12 cellular contexts compared by ENCODE assay signal in the genomic region with DNA sequence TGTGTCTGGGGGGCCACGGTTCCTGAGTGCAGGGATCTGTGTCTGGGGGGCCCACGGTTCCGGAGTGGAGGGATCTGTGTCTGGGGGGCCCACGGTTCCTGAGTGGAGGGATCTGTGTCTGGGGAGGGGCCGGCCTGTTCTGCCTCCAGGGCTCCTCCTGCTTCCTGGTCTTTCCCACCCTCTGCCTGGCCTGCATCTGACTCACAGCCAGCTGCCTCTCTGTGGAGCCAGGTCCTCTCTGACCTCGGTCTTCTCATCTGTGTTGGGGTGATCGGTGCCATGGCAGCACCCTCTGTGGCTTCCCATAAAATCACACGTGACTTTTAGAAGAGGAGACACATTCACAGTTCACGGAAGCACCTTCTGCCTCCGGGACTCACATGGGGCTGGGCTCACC. TPM values are rescaled to one million over a fixed set of nuclear protein-coding genes. Genes with fewer than 3 reads are reported as not detected.
A peak's percentile ranks its signal among the peaks of the same experiment; 100 is the strongest.
DNase-seq lines count a peak whose midpoint lies in the region; ATAC-seq and TF ChIP-seq lines count a peak whose summit lies in the region.
"Had no signal": no experiment of that assay in that cellular context is flagged by ENCODE, and none has a peak within 500 bp of the region (broad histone marks: within the 10 kb centered on the region; RNA-seq: fewer than 3 reads in every experiment).

No MANE protein-coding gene starts in this region.

- no peaks in the 10 kb centered on the region for H3K27me3 ChIP-seq in CD4-positive, CD25-positive, alpha-beta regulatory T cell (ENCODE audit: control insufficient read depth, insufficient read depth, low read length)
- H3K27me3 ChIP-seq in IMR-90 (ENCODE audit: control insufficient read depth, insufficient read depth, low read length) (no peaks in the 10 kb centered on the region), neural progenitor cell (no peaks in the 10 kb centered on the region)

- H3F3A ChIP-seq in neural progenitor cell (ENCODE audit: low read depth): no peaks in the 10 kb centered on the region

- H2AK5ac ChIP-seq in IMR-90 (ENCODE audit: low read depth, low read length): no peak overlapping the region

- CTCF ChIA-PET in IMR-90 (lab: Yijun Ruan, JAX): no interaction called here

- H3K9me3 Mint-ChIP-seq in CD4-positive, CD25-positive, alpha-beta regulatory T cell: peaks cover 0 to 1% (median 0%) of the 10 kb centered on the region in 7 donors
- no peaks in the 10 kb centered on the region for H3K9me3 Mint-ChIP-seq in effector memory CD8-positive, alpha-beta T cell
- H3K9me3 Mint-ChIP-seq in neural progenitor cell: no peaks in the 10 kb centered on the region

- peak overlapping the region in 2 of 3 donors; percentile 42 to 69 for H3K27ac Mint-ChIP-seq in CD4-positive, CD25-positive, alpha-beta regulatory T cell
- peak overlapping the region; percentile 49 to 83 for H3K27ac Mint-ChIP-seq in effector memory CD8-positive, alpha-beta T cell
- peak overlapping the region; percentile 46 for H3K27ac Mint-ChIP-seq in neural progenitor cell

- in situ Hi-C loops in IMR-90 (cut with MboI; ENCODE audit: low sequenced_read_pairs): no loop called here

- H3K23ac ChIP-seq in IMR-90 (ENCODE audit: low read depth, low read length): no peak overlapping the region

- H2AFZ ChIP-seq in IMR-90 (replicated peaks; ENCODE audit: low read length, poor library complexity) (no peak overlapping the region), neural progenitor cell (replicated peaks) (no peak overlapping the region)

- H3K4ac ChIP-seq in IMR-90 (ENCODE audit: low read depth, low read length): no peak overlapping the region

- TF ChIP-seq POLR2A in IMR-90 (IDR thresholded peaks at IDR 0.05; ENCODE audit: low read depth, low read length): no peak

- no peak overlapping the region for H3K27ac ChIP-seq in CD4-positive, CD25-positive, alpha-beta regulatory T cell (ENCODE audit: insufficient read depth, low read length, poor library complexity, severe bottlenecking)
- H3K27ac ChIP-seq in IMR-90 (ENCODE audit: insufficient read depth, low read length) (no peak overlapping the region), neural progenitor cell (no peak overlapping the region)

- ATAC-seq in CD4-positive, CD25-positive, alpha-beta regulatory T cell (ENCODE audit: low read depth in 2 of 2): no peak
- ATAC-seq in IMR-90 (ENCODE audit: low read depth) (no peak; the same call in 1 of the 2 replicates), HG03460 (IDR thresholded peaks at IDR 0.05; ENCODE audit: unreplicated experiment) (no peak)
- ATAC-seq in effector memory CD8-positive, alpha-beta T cell (replicated peaks): no peak
- ATAC-seq: left lobe of liver had no signal

- no TSS peak for BruUV-seq in IMR-90 (replicated peaks; lab: Mats Ljungman, UMichigan)

- no peaks in the 10 kb centered on the region for H3K36me3 Mint-ChIP-seq in CD4-positive, CD25-positive, alpha-beta regulatory T cell
- peaks cover 34% of the 10 kb centered on the region for H3K36me3 Mint-ChIP-seq in effector memory CD8-positive, alpha-beta T cell (ENCODE audit: insufficient read depth)
- no peaks in the 10 kb centered on the region for H3K36me3 Mint-ChIP-seq in neural progenitor cell

- H3K9me1 ChIP-seq in IMR-90 (ENCODE audit: insufficient read depth, low read length): no peaks in the 10 kb centered on the region

- 90% methylated on average over 6 of the region's 10 CpGs; no CpG with 5 or more reads in 1 of the 2 experiments for WGBS in IMR-90 (ENCODE audit: extremely low coverage in 2 of 2, insufficient read length in 1 of 2), 2 experiments

- no peak overlapping the region for H4K8ac ChIP-seq in IMR-90 (ENCODE audit: low read depth in 2 of 2, low read length in 2 of 2)

- H3K79me1 ChIP-seq in IMR-90 (ENCODE audit: low read depth in 1 of 2, low read length in 2 of 2): no peaks in the 10 kb centered on the region

- POLR2A ChIA-PET in IMR-90 (lab: Charles Lee; ENCODE audit: unreplicated experiment): no interaction called here

- no peaks in the 10 kb centered on the region for H3K27me3 Mint-ChIP-seq in CD4-positive, CD25-positive, alpha-beta regulatory T cell
- H3K27me3 Mint-ChIP-seq in effector memory CD8-positive, alpha-beta T cell: no peaks in the 10 kb centered on the region
- peaks cover 4% of the 10 kb centered on the region for H3K27me3 Mint-ChIP-seq in neural progenitor cell (ENCODE audit: insufficient read depth, low read depth)

- H3K4me1 ChIP-seq in CD4-positive, CD25-positive, alpha-beta regulatory T cell (ENCODE audit: control insufficient read depth, insufficient read depth, low read length, poor library complexity, severe bottlenecking): no peaks in the 10 kb centered on the region
- H3K4me1 ChIP-seq in IMR-90 (ENCODE audit: control insufficient read depth, insufficient read depth, low read length) (no peaks in the 10 kb centered on the region), neural progenitor cell (peaks cover under 1% of the 10 kb centered on the region)

- H2AK9ac ChIP-seq in IMR-90 (replicated peaks; ENCODE audit: low read depth, low read length, poor library complexity): no peak overlapping the region

- TF ChIP-seq RAD21 in IMR-90 (IDR thresholded peaks at IDR 0.05; ENCODE audit: low read length): no peak

- intact Hi-C loops in IMR-90 (cut with micrococcal nuclease): loop anchor here (2.0 kb wide), 1 partner anchor 49 kb away; no protein-coding TSS in a partner anchor

- H4K5ac ChIP-seq in IMR-90 (ENCODE audit: low read depth, low read length): no peak overlapping the region

- no peak overlapping the region for H3K18ac ChIP-seq in IMR-90 (ENCODE audit: low read depth, low read length)

- H2BK15ac ChIP-seq in IMR-90 (ENCODE audit: low read depth, low read length): no peak overlapping the region

- H4K20me1 ChIP-seq in IMR-90 (ENCODE audit: insufficient read depth, low read length) (peaks cover 7% of the 10 kb centered on the region), neural progenitor cell (ENCODE audit: low read depth) (no peaks in the 10 kb centered on the region)

- peaks cover 0 to 16% (median under 1%) of the 10 kb centered on the region in 4 donors for H3K4me1 Mint-ChIP-seq in CD4-positive, CD25-positive, alpha-beta regulatory T cell
- peaks cover 14 to 18% of the 10 kb centered on the region in 2 donors for H3K4me1 Mint-ChIP-seq in effector memory CD8-positive, alpha-beta T cell (ENCODE audit: low read depth in 2 of 2)
- no peaks in the 10 kb centered on the region for H3K4me1 Mint-ChIP-seq in neural progenitor cell

- no peak overlapping the region for H4K91ac ChIP-seq in IMR-90 (ENCODE audit: insufficient read depth, low read depth, low read length)

- H3K4me3 Mint-ChIP-seq in CD4-positive, CD25-positive, alpha-beta regulatory T cell: no peak overlapping the region
- H3K4me3 Mint-ChIP-seq in effector memory CD8-positive, alpha-beta T cell: no peak overlapping the region
- no peak overlapping the region for H3K4me3 Mint-ChIP-seq in neural progenitor cell

- H3K4me3 ChIP-seq in CD4-positive, CD25-positive, alpha-beta regulatory T cell (ENCODE audit: low read depth, low read length): no peak overlapping the region
- H3K4me3 ChIP-seq in IMR-90 (ENCODE audit: insufficient read depth, low read depth, low read length): no peak overlapping the region
- H3K4me3 ChIP-seq in neural progenitor cell: no peak overlapping the region

- no peak overlapping the region for H2BK20ac ChIP-seq in IMR-90 (ENCODE audit: low read depth, low read length)

- TF ChIP-seq CTCF in IMR-90 (conservative IDR thresholded peaks at IDR 0.05; ENCODE audit: low read depth, low read length) (no peak), neural progenitor cell (IDR thresholded peaks at IDR 0.05) (no peak)

- H3K36me3 ChIP-seq in CD4-positive, CD25-positive, alpha-beta regulatory T cell (ENCODE audit: control insufficient read depth, insufficient read depth, low read length): no peaks in the 10 kb centered on the region
- peaks cover 4% of the 10 kb centered on the region for H3K36me3 ChIP-seq in IMR-90 (ENCODE audit: control insufficient read depth, insufficient read depth, low read length)
- H3K36me3 ChIP-seq in neural progenitor cell: no peaks in the 10 kb centered on the region

- H3K9me3 ChIP-seq in CD4-positive, CD25-positive, alpha-beta regulatory T cell (ENCODE audit: control insufficient read depth in 2 of 2, low read length in 2 of 2): no peaks in the 10 kb centered on the region
- H3K9me3 ChIP-seq in IMR-90 (ENCODE audit: control insufficient read depth, insufficient read depth, low read length) (no peaks in the 10 kb centered on the region), neural progenitor cell (ENCODE audit: low read depth) (no peaks in the 10 kb centered on the region)

- no peak overlapping the region for H3K14ac ChIP-seq in IMR-90 (replicated peaks; ENCODE audit: low read depth, low read length)

- H3K4me2 ChIP-seq in IMR-90 (ENCODE audit: low read depth, low read length): no peak overlapping the region
- H3K4me2 ChIP-seq in neural progenitor cell: no peak overlapping the region

- no peak overlapping the region for H3K56ac ChIP-seq in IMR-90 (ENCODE audit: extremely low read depth, insufficient read depth, low read length)

- H2BK5ac ChIP-seq in IMR-90 (ENCODE audit: low read depth, low read length, poor library complexity, severe bottlenecking): no peak overlapping the region

- H3K79me2 ChIP-seq in neural progenitor cell (ENCODE audit: low read depth): no peaks in the 10 kb centered on the region

- no peak for DNase-seq in CD4-positive, CD25-positive, alpha-beta regulatory T cell
- DNase-seq in IMR-90 (peak; percentile 25), neural progenitor cell (ENCODE audit: low spot score) (no peak), iPS-NIHi11 (ENCODE audit: low spot score) (no peak), mesenteric fat pad (ENCODE audit: low spot score) (no peak)
- DNase-seq in effector memory CD8-positive, alpha-beta T cell: no peak
- no peak for DNase-seq in activated CD4-positive, CD25-positive, alpha-beta regulatory T cell (lab: John Stamatoyannopoulos, UW)
- DNase-seq: DMS153; NCI-H146; NK-92 treated with Interleukin-12 subunit alpha and Interleukin-12 subunit beta, amount 100 ng/mL, for 24 hours had no signal

- dilution Hi-C loops in IMR-90 (cut with HindIII; ENCODE audit: low sequenced_read_pairs, unreplicated experiment): no loop called here

- H2BK120ac ChIP-seq in IMR-90 (ENCODE audit: low read depth, low read length): no peak overlapping the region

- no peak overlapping the region for H3K9ac ChIP-seq in IMR-90 (ENCODE audit: low read depth, low read length)
- no peak overlapping the region for H3K9ac ChIP-seq in neural progenitor cell

RNA-seq across cellular contexts. Expression of gene ZFPM1, which starts 50.3 kb away (rescaled TPM):
- total RNA-seq in CD4-positive, CD25-positive, alpha-beta regulatory T cell: 30.2 TPM
- under 1 TPM; 0.07 to 0.41 (median 0.13) TPM for polyA plus RNA-seq in CD4-positive, CD25-positive, alpha-beta regulatory T cell
- total RNA-seq in IMR-90 (2012; rRNA removed) (0.28 and 0.36 TPM in 2 replicates), neural progenitor cell (ENCODE audit: low replicate concordance) (0.36 and 0.96 TPM in 2 replicates), mesenteric fat pad (4.8 TPM)
- 1.1 and 1.8 TPM in 2 replicates for polyA plus RNA-seq in IMR-90 (2012; rRNA removed)
- polyA plus RNA-seq in IMR-90 (2012; cell fraction: cytosol; rRNA removed): 1.2 and 2.4 TPM in 2 replicates
- polyA plus RNA-seq in IMR-90 (2012; cell fraction: nucleus; rRNA removed; ENCODE audit: low replicate concordance): 4.0 and 9.2 TPM in 2 replicates
